In the genomic region with DNA sequence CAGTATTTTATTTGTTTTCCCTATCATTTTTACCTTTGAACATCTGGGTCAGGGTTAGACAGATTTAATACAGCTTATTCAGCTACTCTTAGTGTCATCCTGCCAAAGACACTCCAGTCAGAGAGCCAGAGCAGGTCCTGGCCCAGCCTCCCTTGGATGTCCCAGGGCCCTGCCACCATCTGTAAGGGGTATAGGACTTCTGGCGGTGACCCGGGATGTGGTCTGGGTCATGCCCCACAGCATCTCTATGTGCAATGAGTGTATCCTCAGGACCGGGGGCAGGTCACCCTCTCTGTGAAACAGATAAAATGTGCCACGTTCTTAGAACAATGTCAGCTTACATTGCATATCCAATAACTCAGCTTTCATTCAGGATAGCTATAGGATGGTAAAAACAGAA, we compare ENCODE assay signal across 27 cellular contexts. TPM values are rescaled to one million over a fixed set of nuclear protein-coding genes. Genes with fewer than 3 reads are reported as not detected.
DNase-seq lines count a peak whose midpoint lies in the region; ATAC-seq and TF ChIP-seq lines count a peak whose summit lies in the region.
"Had no signal": no experiment of that assay in that cellular context is flagged by ENCODE, and none has a peak within 500 bp of the region (broad histone marks: within the 10 kb centered on the region; RNA-seq: fewer than 3 reads in every experiment).

No MANE protein-coding gene starts in this region.

- H4K8ac ChIP-seq in trophoblast cell (ENCODE audit: low read depth, low read length) = no peak overlapping the region

- no peak overlapping the region for H2BK12ac ChIP-seq in trophoblast cell (ENCODE audit: low read length)

- H3K36me3 ChIP-seq in trophoblast cell (ENCODE audit: control insufficient read depth in 1 of 2, insufficient read depth in 2 of 2, low read length in 2 of 2) = peaks cover 25% of the 10 kb centered on the region in 2 experiments
- H3K36me3 ChIP-seq: HAP-1 had no signal

- H3K4me2 ChIP-seq in trophoblast cell (ENCODE audit: low read length) = no peak overlapping the region
- H3K4me2 ChIP-seq: A549; BLaER1 treated with 17β-estradiol and CSF1 and Interleukin-3, amounts not matched to agents 10 nM and 100 nM; KMS-11; PC-9 had no signal

- no peak overlapping the region for H3K4me3 Mint-ChIP-seq in natural killer cell treated with Interleukin-12 subunit alpha and Interleukin-12 subunit beta and Interleukin-15 and Interleukin-18, amount 100 ng/mL, for 72 hours
- H3K4me3 Mint-ChIP-seq in natural killer cell = no peak overlapping the region
- H3K4me3 Mint-ChIP-seq in activated T-helper 1 cell treated with anti-CD3 and anti-CD28 coated beads, Interleukin-12 subunit alpha, Interleukin-12 subunit beta, Interleukin-2, Interleukin-4 antibody, amounts not matched to agents 30 ng/mL and 10 ng/mL and 1 ng/mL, durations not matched to agents 14 hours and 24 hours and 36 hours = no peak overlapping the region
- H3K4me3 Mint-ChIP-seq: CD4-positive, alpha-beta T cell; IgD-negative memory B cell had no signal

- no peak overlapping the region for H3K9ac ChIP-seq in trophoblast cell (ENCODE audit: low read length)
- H3K9ac ChIP-seq: BLaER1 treated with 17β-estradiol and CSF1 and Interleukin-3, amounts not matched to agents 10 nM and 100 nM; GM23248; KMS-11 had no signal

- H3K4me1 Mint-ChIP-seq in natural killer cell treated with Interleukin-12 subunit alpha and Interleukin-12 subunit beta and Interleukin-15 and Interleukin-18, amount 100 ng/mL, for 72 hours (ENCODE audit: low read depth in 2 of 2) = peaks cover 29 to 32% of the 10 kb centered on the region in 2 donors
- H3K4me1 Mint-ChIP-seq in natural killer cell = peaks cover 43 to 46% of the 10 kb centered on the region in 2 donors
- H3K4me1 Mint-ChIP-seq in activated T-helper 1 cell treated with anti-CD3 and anti-CD28 coated beads, Interleukin-12 subunit alpha, Interleukin-12 subunit beta, Interleukin-2, Interleukin-4 antibody, amounts not matched to agents 30 ng/mL and 10 ng/mL and 1 ng/mL, durations not matched to agents 14 hours and 24 hours and 36 hours (ENCODE audit: low read depth) = peaks cover 28% of the 10 kb centered on the region
- H3K4me1 Mint-ChIP-seq: IgD-negative memory B cell had no signal

- whole genome bisulfite sequencing in trophoblast cell (ENCODE audit: extremely low coverage, insufficient coverage, insufficient read length) = no CpG with 5 or more reads among the region's 4 CpGs

- H3K14ac ChIP-seq in trophoblast cell (ENCODE audit: low read length) = no peak overlapping the region

- H3K4ac ChIP-seq in trophoblast cell (ENCODE audit: low read depth, low read length) = no peak overlapping the region

- intact Hi-C loops in natural killer cell (cut with micrococcal nuclease) = no loop called here
- intact Hi-C loops in activated T-helper 1 cell treated with anti-CD3 and anti-CD28 coated beads, Interleukin-12 subunit alpha, Interleukin-12 subunit beta, Interleukin-2, Interleukin-4 antibody, amounts not matched to agents 30 ng/mL and 10 ng/mL and 1 ng/mL, durations not matched to agents 14 hours and 24 hours and 36 hours (cut with micrococcal nuclease) = no loop called here

- no peaks in the 10 kb centered on the region for H3K9me3 Mint-ChIP-seq in natural killer cell treated with Interleukin-12 subunit alpha and Interleukin-12 subunit beta and Interleukin-15 and Interleukin-18, amount 100 ng/mL, for 72 hours
- H3K9me3 Mint-ChIP-seq in natural killer cell = no peaks in the 10 kb centered on the region
- H3K9me3 Mint-ChIP-seq in activated T-helper 1 cell treated with anti-CD3 and anti-CD28 coated beads, Interleukin-12 subunit alpha, Interleukin-12 subunit beta, Interleukin-2, Interleukin-4 antibody, amounts not matched to agents 30 ng/mL and 10 ng/mL and 1 ng/mL, durations not matched to agents 14 hours and 24 hours and 36 hours = no peaks in the 10 kb centered on the region
- H3K9me3 Mint-ChIP-seq: CD4-positive, alpha-beta T cell; IgD-negative memory B cell had no signal

- no peaks in the 10 kb centered on the region for H3K79me2 ChIP-seq in trophoblast cell (ENCODE audit: control insufficient read depth, insufficient read depth, low read length, poor library complexity)

- peaks cover 2% of the 10 kb centered on the region for H3K9me3 ChIP-seq in trophoblast cell (ENCODE audit: insufficient read depth, low read depth, low read length)
- H3K9me3 ChIP-seq: A549; BLaER1 treated with 17β-estradiol and CSF1 and Interleukin-3, amounts not matched to agents 10 nM and 100 nM; HAP-1 had no signal

- no peak overlapping the region for H3K27ac ChIP-seq in trophoblast cell (ENCODE audit: low read depth, low read length)
- H3K27ac ChIP-seq: A549; BLaER1 treated with 17β-estradiol and CSF1 and Interleukin-3, amounts not matched to agents 10 nM and 100 nM; HL-60; KMS-11; PC-9 had no signal

- no peak overlapping the region for H3K18ac ChIP-seq in trophoblast cell (ENCODE audit: low read length)

- peak; percentile 28 for DNase-seq in natural killer cell treated with Interleukin-12 subunit alpha and Interleukin-12 subunit beta and Interleukin-15 and Interleukin-18, amount 100 ng/mL, for 72 hours (ENCODE audit: low spot score)
- DNase-seq in natural killer cell (no peak), islet precursor cell (peak; percentile 14), trophoblast cell (no peak)
- DNase-seq in activated T-helper 1 cell treated with anti-CD3 and anti-CD28 coated beads, Interleukin-12 subunit alpha, Interleukin-12 subunit beta, Interleukin-2, Interleukin-4 antibody, amounts not matched to agents 30 ng/mL and 10 ng/mL and 1 ng/mL, durations not matched to agents 14 hours and 24 hours and 36 hours (ENCODE audit: low spot score) = no peak
- DNase-seq in stimulated activated naive CD4-positive, alpha-beta T cell treated with Interleukin-2 at 50 U/mL for 16 hours (lab: John Stamatoyannopoulos, UW) = no peak
- DNase-seq: AML-193; GM23248; MM.1S; NCI-H1694; NCI-H2029 treated with DMSO at 0.1 percent for 48 hours; NCI-H446 treated with DMSO at 0.1 percent for 48 hours; NCI-H526; NCI-H82; NK-92 treated with Interleukin-12 subunit alpha and Interleukin-12 subunit beta, amount 100 ng/mL, for 24 hours; PC-9; Right ventricle myocardium superior; RPMI8226 had no signal

- H3K23ac ChIP-seq in trophoblast cell (ENCODE audit: low read length) = no peak overlapping the region

- H4K12ac ChIP-seq in trophoblast cell (ENCODE audit: low read depth, low read length) = no peak overlapping the region

- no peaks in the 10 kb centered on the region for H3K27me3 ChIP-seq in trophoblast cell (ENCODE audit: insufficient read depth, low read length)
- H3K27me3 ChIP-seq: BLaER1 treated with 17β-estradiol and CSF1 and Interleukin-3, amounts not matched to agents 10 nM and 100 nM had no signal

- H2AFZ ChIP-seq in trophoblast cell (ENCODE audit: insufficient read depth, low read length, poor library complexity) = no peak overlapping the region
- H2AFZ ChIP-seq: GM23248, PC-9 had no signal

- no peaks in the 10 kb centered on the region for H3K36me3 Mint-ChIP-seq in natural killer cell treated with Interleukin-12 subunit alpha and Interleukin-12 subunit beta and Interleukin-15 and Interleukin-18, amount 100 ng/mL, for 72 hours
- H3K36me3 Mint-ChIP-seq in natural killer cell = no peaks in the 10 kb centered on the region
- peaks cover 18% of the 10 kb centered on the region for H3K36me3 Mint-ChIP-seq in activated T-helper 1 cell treated with anti-CD3 and anti-CD28 coated beads, Interleukin-12 subunit alpha, Interleukin-12 subunit beta, Interleukin-2, Interleukin-4 antibody, amounts not matched to agents 30 ng/mL and 10 ng/mL and 1 ng/mL, durations not matched to agents 14 hours and 24 hours and 36 hours (ENCODE audit: low read depth)
- H3K36me3 Mint-ChIP-seq: IgD-negative memory B cell had no signal

- peaks cover 0 to 1% of the 10 kb centered on the region in 2 donors for H3K27me3 Mint-ChIP-seq in natural killer cell treated with Interleukin-12 subunit alpha and Interleukin-12 subunit beta and Interleukin-15 and Interleukin-18, amount 100 ng/mL, for 72 hours
- H3K27me3 Mint-ChIP-seq in natural killer cell (ENCODE audit: low read depth in 2 of 2) = no peaks in the 10 kb centered on the region
- no peaks in the 10 kb centered on the region for H3K27me3 Mint-ChIP-seq in activated T-helper 1 cell treated with anti-CD3 and anti-CD28 coated beads, Interleukin-12 subunit alpha, Interleukin-12 subunit beta, Interleukin-2, Interleukin-4 antibody, amounts not matched to agents 30 ng/mL and 10 ng/mL and 1 ng/mL, durations not matched to agents 14 hours and 24 hours and 36 hours (ENCODE audit: insufficient read depth)
- H3K27me3 Mint-ChIP-seq: CD4-positive, alpha-beta T cell; IgD-negative memory B cell had no signal

- H2BK5ac ChIP-seq in trophoblast cell (ENCODE audit: low read depth, low read length, poor library complexity) = no peak overlapping the region

- no peak for TF ChIP-seq CTCF in natural killer cell (IDR thresholded peaks at IDR 0.05)

- H3K27ac Mint-ChIP-seq in natural killer cell treated with Interleukin-12 subunit alpha and Interleukin-12 subunit beta and Interleukin-15 and Interleukin-18, amount 100 ng/mL, for 72 hours = no peak overlapping the region
- no peak overlapping the region for H3K27ac Mint-ChIP-seq in natural killer cell
- H3K27ac Mint-ChIP-seq in activated T-helper 1 cell treated with anti-CD3 and anti-CD28 coated beads, Interleukin-12 subunit alpha, Interleukin-12 subunit beta, Interleukin-2, Interleukin-4 antibody, amounts not matched to agents 30 ng/mL and 10 ng/mL and 1 ng/mL, durations not matched to agents 14 hours and 24 hours and 36 hours = no peak overlapping the region
- H3K27ac Mint-ChIP-seq: CD4-positive, alpha-beta T cell; IgD-negative memory B cell had no signal

- ATAC-seq in natural killer cell treated with Interleukin-12 subunit alpha and Interleukin-12 subunit beta and Interleukin-15 and Interleukin-18, amount 100 ng/mL, for 72 hours = no peak
- ATAC-seq in natural killer cell (no peak), HG03196 (IDR thresholded peaks at IDR 0.05; ENCODE audit: unreplicated experiment) (no peak)
- ATAC-seq: A549 had no signal

- no peak overlapping the region for H2BK120ac ChIP-seq in trophoblast cell (ENCODE audit: insufficient read depth, low read length, poor library complexity)

- H3K79me1 ChIP-seq in trophoblast cell (ENCODE audit: low read length) = peaks cover 9% of the 10 kb centered on the region

- no peak overlapping the region for H2AK5ac ChIP-seq in trophoblast cell (ENCODE audit: low read length)

- H3K4me1 ChIP-seq in trophoblast cell (ENCODE audit: control insufficient read depth in 1 of 2, insufficient read depth in 2 of 2, low read length in 2 of 2) = peaks cover 16 to 29% of the 10 kb centered on the region in 2 experiments
- H3K4me1 ChIP-seq: A549, HAP-1 had no signal

- peak overlapping the region; percentile 41 for H4K91ac ChIP-seq in trophoblast cell (ENCODE audit: low read depth, low read length)

- no peak overlapping the region for H3K4me3 ChIP-seq in trophoblast cell (ENCODE audit: low read depth, low read length)
- H3K4me3 ChIP-seq: A549; BLaER1 treated with 17β-estradiol and CSF1 and Interleukin-3, amounts not matched to agents 10 nM and 100 nM; GM23248; HAP-1; PC-9 had no signal

RNA-seq across cellular contexts. Expression of gene PRSS38, which starts 37.8 kb away (rescaled TPM):
- not detected for total RNA-seq in natural killer cell treated with Interleukin-12 subunit alpha and Interleukin-12 subunit beta and Interleukin-15 and Interleukin-18, amount 100 ng/mL, for 72 hours
- not detected for total RNA-seq in natural killer cell
- polyA plus RNA-seq in trophoblast cell (2013) = not detected in 2 replicates
- total RNA-seq in activated T-helper 1 cell treated with anti-CD3 and anti-CD28 coated beads, Interleukin-12 subunit alpha, Interleukin-12 subunit beta, Interleukin-2, Interleukin-4 antibody, amounts not matched to agents 30 ng/mL and 10 ng/mL and 1 ng/mL, durations not matched to agents 14 hours and 24 hours and 36 hours = not detected in 2 replicates
- total RNA-seq: CD4-positive, alpha-beta T cell; GM23248; PC-9; Right ventricle myocardium superior; SK-MEL-5 had no signal
- polyA plus RNA-seq: A549, GM23248, IgD-negative memory B cell had no signal

RNA-seq across cellular contexts. Expression of gene SNAP47, which starts 42.4 kb away (rescaled TPM):
- total RNA-seq in natural killer cell treated with Interleukin-12 subunit alpha and Interleukin-12 subunit beta and Interleukin-15 and Interleukin-18, amount 100 ng/mL, for 72 hours = 10 to 100 TPM; 23.5 to 32.5 TPM
- 10 to 100 TPM; 19.0 to 24.2 (median 23.1) TPM for total RNA-seq in natural killer cell
- polyA plus RNA-seq in trophoblast cell (2013) = 21.0 and 21.1 TPM in 2 replicates
- 32.2 and 33.7 TPM in 2 replicates for total RNA-seq in activated T-helper 1 cell treated with anti-CD3 and anti-CD28 coated beads, Interleukin-12 subunit alpha, Interleukin-12 subunit beta, Interleukin-2, Interleukin-4 antibody, amounts not matched to agents 30 ng/mL and 10 ng/mL and 1 ng/mL, durations not matched to agents 14 hours and 24 hours and 36 hours

RNA-seq across cellular contexts. Expression of gene JMJD4, which starts 42.5 kb away (rescaled TPM):
- total RNA-seq in natural killer cell treated with Interleukin-12 subunit alpha and Interleukin-12 subunit beta and Interleukin-15 and Interleukin-18, amount 100 ng/mL, for 72 hours = 10 to 100 TPM; 17.3 to 34.0 TPM
- total RNA-seq in natural killer cell = 10 to 100 TPM in 2 of 3 donors, 1 to 10 TPM in 1; 8.8 to 12.4 (median 12.3) TPM
- 8.1 and 8.8 TPM in 2 replicates for polyA plus RNA-seq in trophoblast cell (2013)
- 33.9 and 37.5 TPM in 2 replicates for total RNA-seq in activated T-helper 1 cell treated with anti-CD3 and anti-CD28 coated beads, Interleukin-12 subunit alpha, Interleukin-12 subunit beta, Interleukin-2, Interleukin-4 antibody, amounts not matched to agents 30 ng/mL and 10 ng/mL and 1 ng/mL, durations not matched to agents 14 hours and 24 hours and 36 hours

Comparison
In these comparisons a context has a peak if more than half of its experiments do, and no peak if none do; other contexts are left out.
1. DNase-seq: peak in natural killer cell treated with Interleukin-12 subunit alpha and Interleukin-12 subunit beta and Interleukin-15 and Interleukin-18, amount 100 ng/mL, for 72 hours (single experiment) and islet precursor cell (single experiment); none in natural killer cell (single experiment), trophoblast cell (0 of 2), activated T-helper 1 cell treated with anti-CD3 and anti-CD28 coated beads, Interleukin-12 subunit alpha, Interleukin-12 subunit beta, Interleukin-2, Interleukin-4 antibody, amounts not matched to agents 30 ng/mL and 10 ng/mL and 1 ng/mL, durations not matched to agents 14 hours and 24 hours and 36 hours (single experiment) and stimulated activated naive CD4-positive, alpha-beta T cell treated with Interleukin-2 at 50 U/mL for 16 hours (single experiment).